Comparison of ENCODE assay signal across 8 cellular contexts in genomic region chr19:12983561-12984142, GRCh38. TPM values are rescaled to one million over a fixed set of nuclear protein-coding genes. Genes with fewer than 3 reads are reported as not detected.
DNase-seq lines count a peak whose midpoint lies in the region; ATAC-seq and TF ChIP-seq lines count a peak whose summit lies in the region.

No MANE protein-coding gene starts in this region.

- WGBS in heart left ventricle, 4 donors: 10 to 17% (median 11%) methylated on average over 30 to 49 of the region's 49 CpGs
- WGBS in prostate gland: 11% methylated on average over 47 of the region's 49 CpGs
- 15 to 20% methylated on average over 24 to 29 of the region's 49 CpGs for WGBS in upper lobe of left lung, 2 donors

- H3K36me3 ChIP-seq in GM06990 (ENCODE audit: control insufficient read depth, insufficient read depth, low read length): no peaks in the 10 kb centered on the region
- no peaks in the 10 kb centered on the region for H3K36me3 ChIP-seq in heart left ventricle
- no peaks in the 10 kb centered on the region for H3K36me3 ChIP-seq in prostate gland
- no peaks in the 10 kb centered on the region for H3K36me3 ChIP-seq in upper lobe of left lung

- ATAC-seq in heart left ventricle (peak; percentile 30 to 83 (median 78)), upper lobe of left lung (ENCODE audit: low FRiP score in 2 of 2) (peak; percentile 86 to 94), GM18858 (IDR thresholded peaks at IDR 0.05; ENCODE audit: unreplicated experiment) (no peak)

- peaks cover 4% of the 10 kb centered on the region for H3K27me3 Mint-ChIP-seq in activated naive CD8-positive, alpha-beta T cell treated with anti-CD3 and anti-CD28 coated beads for 36 hours

- no peak overlapping the region for H3K27ac Mint-ChIP-seq in activated naive CD8-positive, alpha-beta T cell treated with anti-CD3 and anti-CD28 coated beads for 36 hours

- H3K36me3 Mint-ChIP-seq in activated naive CD8-positive, alpha-beta T cell treated with anti-CD3 and anti-CD28 coated beads for 36 hours: no peaks in the 10 kb centered on the region

- intact Hi-C loops in heart left ventricle (cut with DNase I) (loop anchor here in 9 of 10 donors (1.0 to 10.0 kb wide), 10 partner anchors 47 to 113 kb away; no protein-coding TSS in a partner anchor), prostate gland (cut with DNase I) (loop anchor here (1.0 to 2.0 kb wide), 2 partner anchors 78 to 109 kb away; no protein-coding TSS in a partner anchor)

- H3K27me3 ChIP-seq in GM06990 (replicated peaks; ENCODE audit: control insufficient read depth, insufficient read depth, low read length) (no peaks in the 10 kb centered on the region; the same call in 1 of the 2 replicates), heart left ventricle (peaks cover 0 to 5% (median 0%) of the 10 kb centered on the region in 9 donors), prostate gland (replicated peaks; ENCODE audit: insufficient read depth) (no peaks in the 10 kb centered on the region), upper lobe of left lung (no peaks in the 10 kb centered on the region)

- H3K4me1 ChIP-seq in heart left ventricle: peaks cover 0 to 28% (median 15%) of the 10 kb centered on the region in 12 donors
- H3K4me1 ChIP-seq in prostate gland (replicated peaks): no peaks in the 10 kb centered on the region
- peaks cover 13 to 23% (median 19%) of the 10 kb centered on the region in 4 donors for H3K4me1 ChIP-seq in upper lobe of left lung

- TF ChIP-seq CTCF in GM06990 (IDR thresholded peaks at IDR 0.05; ENCODE audit: insufficient read depth, low read length, poor library complexity, severe bottlenecking) (peak; percentile 61), heart left ventricle (IDR thresholded peaks at IDR 0.05) (peak; percentile 76 to 99 (median 97)), prostate gland (IDR thresholded peaks at IDR 0.05) (peak; percentile 98 to 99 (median 99)), upper lobe of left lung (IDR thresholded peaks at IDR 0.05) (peak; percentile 98 to 99 (median 99))

- H3K27ac ChIP-seq in heart left ventricle (peak overlapping the region in 1 of 12 donors; percentile 47), prostate gland (peak overlapping the region; percentile 47 to 70), upper lobe of left lung (no peak overlapping the region)

- TF ChIP-seq POLR2A in heart left ventricle (IDR thresholded peaks at IDR 0.05): peak in 1 of 2 donors; percentile 27
- peak; percentile 24 for TF ChIP-seq POLR2A in prostate gland (IDR thresholded peaks at IDR 0.05)
- TF ChIP-seq POLR2A in upper lobe of left lung (IDR thresholded peaks at IDR 0.05): no peak

- H3K9me3 Mint-ChIP-seq in activated naive CD8-positive, alpha-beta T cell treated with anti-CD3 and anti-CD28 coated beads for 36 hours: no peaks in the 10 kb centered on the region

- H3K4me3 ChIP-seq in GM06990 (replicated peaks; ENCODE audit: low read depth, low read length) (no peak overlapping the region), heart left ventricle (peak overlapping the region in 10 of 12 donors; percentile 26 to 50 (median 42)), prostate gland (peak overlapping the region; percentile 18 to 26), upper lobe of left lung (peak overlapping the region in 3 of 4 donors; percentile 22 to 35 (median 34))

- no peaks in the 10 kb centered on the region for H3K4me1 Mint-ChIP-seq in activated naive CD8-positive, alpha-beta T cell treated with anti-CD3 and anti-CD28 coated beads for 36 hours

- H3K4me3 Mint-ChIP-seq in activated naive CD8-positive, alpha-beta T cell treated with anti-CD3 and anti-CD28 coated beads for 36 hours: no peak overlapping the region

- peak in 1 of 4 donors; percentile 16 for TF ChIP-seq EP300 in upper lobe of left lung (IDR thresholded peaks at IDR 0.05)

- DNase-seq in GM06990 (ENCODE audit: extremely low read depth, insufficient read length): peak; percentile 83
- DNase-seq in LHCN-M2 (ENCODE audit: low read depth): peak; percentile 70
- peak; percentile 68 for DNase-seq in SKM-1 treated with dmso at 0.1 percent for 144 hours (lab: John Stamatoyannopoulos, UW; ENCODE audit: unreplicated experiment)
- peak; percentile 87 for DNase-seq in activated naive CD8-positive, alpha-beta T cell treated with anti-CD3 and anti-CD28 coated beads for 36 hours
- peak; percentile 73 to 92 (median 83) for DNase-seq in heart left ventricle
- DNase-seq in prostate gland (ENCODE audit: low spot score): peak; percentile 78
- peak; percentile 76 to 98 for DNase-seq in upper lobe of left lung

- H3K9me3 ChIP-seq in heart left ventricle (no peaks in the 10 kb centered on the region), prostate gland (no peaks in the 10 kb centered on the region), upper lobe of left lung (no peaks in the 10 kb centered on the region)

RNA-seq across cellular contexts. Expression of gene NFIX, which starts 11.6 kb away (rescaled TPM):
- total RNA-seq in LHCN-M2 (2014; rRNA removed) (9.2 and 13.9 TPM in 2 replicates), heart left ventricle (100 to 1,000 TPM in 8 of 9 donors, 10 to 100 TPM in 1; 81.4 to 147 (median 122) TPM), prostate gland (100 to 1,000 TPM; 185 to 286 TPM), upper lobe of left lung (100 to 1,000 TPM in 3 of 6 donors, 10 to 100 TPM in 3; 64.0 to 188 (median 107) TPM)
- polyA plus RNA-seq in LHCN-M2 (2012): 45.4 TPM
- 1 to 10 TPM; 6.3 to 8.7 TPM for total RNA-seq in activated naive CD8-positive, alpha-beta T cell treated with anti-CD3 and anti-CD28 coated beads for 36 hours
- polyA plus RNA-seq in heart left ventricle: 10 to 100 TPM; 42.1 to 55.2 TPM

RNA-seq across cellular contexts. Expression of gene DAND5, which starts 14.3 kb away (rescaled TPM):
- total RNA-seq in LHCN-M2 (2014; rRNA removed) (0.06 TPM in 1 of 2 replicates, not detected in the other), heart left ventricle (10 to 100 TPM in 4 of 9 donors, 1 to 10 TPM in 5; 2.9 to 13.6 (median 9.0) TPM), prostate gland (1 to 10 TPM in 1 of 2 donors, not detected in 1; 1.8 TPM), upper lobe of left lung (not detected)
- 0.06 TPM for polyA plus RNA-seq in LHCN-M2 (2012)
- not detected for total RNA-seq in activated naive CD8-positive, alpha-beta T cell treated with anti-CD3 and anti-CD28 coated beads for 36 hours
- polyA plus RNA-seq in heart left ventricle: 1 to 10 TPM; 1.4 to 4.7 TPM

RNA-seq across cellular contexts. Expression of gene GADD45GIP1, which starts 26.6 kb away (rescaled TPM):
- total RNA-seq in LHCN-M2 (2014; rRNA removed) (59.3 and 71.9 TPM in 2 replicates), heart left ventricle (10 to 100 TPM; 17.2 to 63.6 (median 27.2) TPM), prostate gland (10 to 100 TPM; 29.9 to 58.7 TPM), upper lobe of left lung (10 to 100 TPM; 15.3 to 43.8 (median 26.6) TPM)
- 93.6 TPM for polyA plus RNA-seq in LHCN-M2 (2012)
- total RNA-seq in activated naive CD8-positive, alpha-beta T cell treated with anti-CD3 and anti-CD28 coated beads for 36 hours: 10 to 100 TPM; 37.1 to 37.8 TPM
- polyA plus RNA-seq in heart left ventricle: 100 to 1,000 TPM in 1 of 2 donors, 10 to 100 TPM in 1; 64.9 to 119 TPM

RNA-seq across cellular contexts. Expression of gene RAD23A, which starts 38.0 kb away (rescaled TPM):
- total RNA-seq in LHCN-M2 (2014; rRNA removed): 158 and 176 TPM in 2 replicates
- 158 TPM for polyA plus RNA-seq in LHCN-M2 (2012)
- total RNA-seq in activated naive CD8-positive, alpha-beta T cell treated with anti-CD3 and anti-CD28 coated beads for 36 hours: 100 to 1,000 TPM; 176 to 181 TPM
- 100 to 1,000 TPM; 130 to 272 (median 161) TPM for total RNA-seq in heart left ventricle
- 100 to 1,000 TPM; 186 to 212 TPM for polyA plus RNA-seq in heart left ventricle
- total RNA-seq in prostate gland: 100 to 1,000 TPM; 113 to 145 TPM
- 100 to 1,000 TPM in 3 of 6 donors, 10 to 100 TPM in 3; 69.1 to 115 (median 98.8) TPM for total RNA-seq in upper lobe of left lung

RNA-seq across cellular contexts. Expression of gene CALR, which starts 45.2 kb away (rescaled TPM):
- 1,263 and 1,378 TPM in 2 replicates for total RNA-seq in LHCN-M2 (2014; rRNA removed)
- 1,297 TPM for polyA plus RNA-seq in LHCN-M2 (2012)
- total RNA-seq in activated naive CD8-positive, alpha-beta T cell treated with anti-CD3 and anti-CD28 coated beads for 36 hours: 100 to 1,000 TPM; 673 to 688 TPM
- total RNA-seq in heart left ventricle: 100 to 1,000 TPM; 231 to 816 (median 380) TPM
- polyA plus RNA-seq in heart left ventricle: 100 to 1,000 TPM; 227 to 771 TPM
- 100 to 1,000 TPM; 532 to 980 TPM for total RNA-seq in prostate gland
- 1,000 to 10,000 TPM in 1 of 6 donors, 100 to 1,000 TPM in 5; 171 to 1,351 (median 423) TPM for total RNA-seq in upper lobe of left lung

Comparison
In these comparisons a context has a peak if more than half of its experiments do, and no peak if none do; other contexts are left out.
1. H3K27ac ChIP-seq: peak in prostate gland (2 of 2); none in upper lobe of left lung (0 of 4).
2. Peak in every context shown above with its lines, with median percentiles within 50 percentile points of each other: DNase-seq and CTCF ChIP-seq.